In genomic region chr1:235213752-235214151, GRCh38 we compare ENCODE assay signal across 16 cellular contexts. TPM values are rescaled to one million over a fixed set of nuclear protein-coding genes. Genes with fewer than 3 reads are reported as not detected.
DNase-seq lines count a peak whose midpoint lies in the region; ATAC-seq and TF ChIP-seq lines count a peak whose summit lies in the region.
"Had no signal": no experiment of that assay in that cellular context is flagged by ENCODE, and none has a peak within 500 bp of the region (broad histone marks: within the 10 kb centered on the region; RNA-seq: fewer than 3 reads in every experiment).

No MANE protein-coding gene starts in this region.

- no peaks in the 10 kb centered on the region for H3K9me3 Mint-ChIP-seq in T-helper 1 cell treated with Interleukin-12 subunit alpha and Interleukin-12 subunit beta and Interleukin-4 antibody, amounts not matched to agents 30 μg/mL and 1 μg/mL, for 36 hours
- no peaks in the 10 kb centered on the region for H3K9me3 Mint-ChIP-seq in CD4-positive, alpha-beta memory T cell
- H3K9me3 Mint-ChIP-seq in activated CD8-positive, alpha-beta T cell treated with anti-CD3 and anti-CD28 coated beads for 36 hours = no peaks in the 10 kb centered on the region
- H3K9me3 Mint-ChIP-seq in central memory CD8-positive, alpha-beta T cell = no peaks in the 10 kb centered on the region

- POLR2A ChIA-PET in CD4-positive, alpha-beta memory T cell (lab: Charles Lee; ENCODE audit: partially characterized antibody) = interaction anchor here (0.6 kb wide), 1 partner anchor 10 kb away, joined by 4 read pairs; no protein-coding TSS in a partner anchor
- POLR2A ChIA-PET in activated CD8-positive, alpha-beta T cell treated with anti-CD3 and anti-CD28 coated beads for 36 hours (lab: Charles Lee) = interaction anchor here (0.6 kb wide), 1 partner anchor 122 kb away, joined by 3 read pairs; no protein-coding TSS in a partner anchor

- peaks cover 11% of the 10 kb centered on the region for H3K4me1 ChIP-seq in CD4-positive, alpha-beta memory T cell (ENCODE audit: insufficient read depth, low read length)
- H3K4me1 ChIP-seq: BLaER1 had no signal

- H3K36me3 ChIP-seq in CD4-positive, alpha-beta memory T cell (ENCODE audit: insufficient read depth, low read length) = peaks cover 14% of the 10 kb centered on the region

- no peak for ATAC-seq in activated CD8-positive, alpha-beta T cell treated with anti-CD3 and anti-CD28 coated beads for 36 hours
- no peak for ATAC-seq in central memory CD8-positive, alpha-beta T cell (replicated peaks; ENCODE audit: extremely low read depth, poor library complexity, severe bottlenecking)
- no peak for ATAC-seq in GM18873 (IDR thresholded peaks at IDR 0.05; ENCODE audit: low FRiP score, unreplicated experiment)

- H3K4me1 Mint-ChIP-seq in T-helper 1 cell treated with Interleukin-12 subunit alpha and Interleukin-12 subunit beta and Interleukin-4 antibody, amounts not matched to agents 30 μg/mL and 1 μg/mL, for 36 hours (ENCODE audit: low read depth) = peaks cover 10% of the 10 kb centered on the region
- peaks cover 15 to 18% (median 16%) of the 10 kb centered on the region in 4 donors for H3K4me1 Mint-ChIP-seq in CD4-positive, alpha-beta memory T cell
- peaks cover 26% of the 10 kb centered on the region for H3K4me1 Mint-ChIP-seq in activated CD8-positive, alpha-beta T cell treated with anti-CD3 and anti-CD28 coated beads for 36 hours (ENCODE audit: low read depth)
- peaks cover 11% of the 10 kb centered on the region for H3K4me1 Mint-ChIP-seq in central memory CD8-positive, alpha-beta T cell

- CTCF ChIA-PET in CD4-positive, alpha-beta memory T cell (lab: Charles Lee; ENCODE audit: partially characterized antibody) = interaction anchor here (1.2 kb wide), 1 partner anchor 14 kb away, joined by 3 read pairs; no protein-coding TSS in a partner anchor
- CTCF ChIA-PET in activated CD8-positive, alpha-beta T cell treated with anti-CD3 and anti-CD28 coated beads for 36 hours (lab: Charles Lee) = no interaction called here

- H3K36me3 Mint-ChIP-seq in T-helper 1 cell treated with Interleukin-12 subunit alpha and Interleukin-12 subunit beta and Interleukin-4 antibody, amounts not matched to agents 30 μg/mL and 1 μg/mL, for 36 hours (ENCODE audit: low read depth) = peaks cover 23% of the 10 kb centered on the region
- H3K36me3 Mint-ChIP-seq in CD4-positive, alpha-beta memory T cell = peaks cover 21 to 44% of the 10 kb centered on the region in 2 donors
- H3K36me3 Mint-ChIP-seq in activated CD8-positive, alpha-beta T cell treated with anti-CD3 and anti-CD28 coated beads for 36 hours (ENCODE audit: low read depth) = peaks cover 23% of the 10 kb centered on the region
- peaks cover 54% of the 10 kb centered on the region for H3K36me3 Mint-ChIP-seq in central memory CD8-positive, alpha-beta T cell (ENCODE audit: insufficient read depth)

- no peak overlapping the region for H3K27ac Mint-ChIP-seq in T-helper 1 cell treated with Interleukin-12 subunit alpha and Interleukin-12 subunit beta and Interleukin-4 antibody, amounts not matched to agents 30 μg/mL and 1 μg/mL, for 36 hours
- H3K27ac Mint-ChIP-seq in CD4-positive, alpha-beta memory T cell = peak overlapping the region in 4 of 7 donors; percentile 48 to 91 (median 66)
- H3K27ac Mint-ChIP-seq in activated CD8-positive, alpha-beta T cell treated with anti-CD3 and anti-CD28 coated beads for 36 hours = peak overlapping the region; percentile 65
- H3K27ac Mint-ChIP-seq in central memory CD8-positive, alpha-beta T cell (ENCODE audit: low read depth) = peak overlapping the region; percentile 6

- no peaks in the 10 kb centered on the region for H3K27me3 ChIP-seq in CD4-positive, alpha-beta memory T cell (ENCODE audit: insufficient read depth, low read length)
- H3K27me3 ChIP-seq: BLaER1 had no signal

- no peaks in the 10 kb centered on the region for H3K27me3 Mint-ChIP-seq in T-helper 1 cell treated with Interleukin-12 subunit alpha and Interleukin-12 subunit beta and Interleukin-4 antibody, amounts not matched to agents 30 μg/mL and 1 μg/mL, for 36 hours (ENCODE audit: low read depth)
- H3K27me3 Mint-ChIP-seq in CD4-positive, alpha-beta memory T cell = no peaks in the 10 kb centered on the region
- no peaks in the 10 kb centered on the region for H3K27me3 Mint-ChIP-seq in activated CD8-positive, alpha-beta T cell treated with anti-CD3 and anti-CD28 coated beads for 36 hours
- H3K27me3 Mint-ChIP-seq in central memory CD8-positive, alpha-beta T cell = no peaks in the 10 kb centered on the region

- DNase-seq in T-helper 1 cell (no peak), pons (ENCODE audit: low spot score) (no peak), AG20443 (ENCODE audit: low spot score) (no peak)
- DNase-seq in CD4-positive, alpha-beta memory T cell = no peak
- no peak for DNase-seq in activated CD8-positive, alpha-beta T cell treated with anti-CD3 and anti-CD28 coated beads for 36 hours
- DNase-seq in central memory CD8-positive, alpha-beta T cell (ENCODE audit: low spot score in 2 of 2) = no peak
- DNase-seq: COR-L47, HCEC 1CT, NCI-H146, NCI-H2081 treated with DMSO at 0.1 percent for 48 hours, NCI-H226, NCI-H526 treated with DMSO at 0.1 percent for 48 hours had no signal

- H3K4me3 ChIP-seq in CD4-positive, alpha-beta memory T cell (ENCODE audit: low read length in 2 of 2) = no peak overlapping the region
- H3K4me3 ChIP-seq: BLaER1 had no signal

- TF ChIP-seq CTCF in activated CD8-positive, alpha-beta T cell treated with anti-CD3 and anti-CD28 coated beads for 36 hours (IDR thresholded peaks at IDR 0.05) = no peak

- H3K9me3 ChIP-seq in CD4-positive, alpha-beta memory T cell (ENCODE audit: control insufficient read depth in 1 of 2, low read length in 2 of 2) = no peaks in the 10 kb centered on the region
- H3K9me3 ChIP-seq: BLaER1 had no signal

- peak overlapping the region; percentile 10 for H3K4me3 Mint-ChIP-seq in T-helper 1 cell treated with Interleukin-12 subunit alpha and Interleukin-12 subunit beta and Interleukin-4 antibody, amounts not matched to agents 30 μg/mL and 1 μg/mL, for 36 hours
- peak overlapping the region in 1 of 8 donors; percentile 40 for H3K4me3 Mint-ChIP-seq in CD4-positive, alpha-beta memory T cell
- no peak overlapping the region for H3K4me3 Mint-ChIP-seq in activated CD8-positive, alpha-beta T cell treated with anti-CD3 and anti-CD28 coated beads for 36 hours
- peak overlapping the region; percentile 18 for H3K4me3 Mint-ChIP-seq in central memory CD8-positive, alpha-beta T cell

- H3K27ac ChIP-seq in CD4-positive, alpha-beta memory T cell (ENCODE audit: low read depth, low read length) = no peak overlapping the region
- H3K27ac ChIP-seq: 22Rv1, BLaER1 had no signal

- intact Hi-C loops in CD4-positive, alpha-beta memory T cell (cut with micrococcal nuclease) = no loop called here
- intact Hi-C loops in activated CD8-positive, alpha-beta T cell treated with anti-CD3 and anti-CD28 coated beads for 36 hours (cut with micrococcal nuclease) = no loop called here

RNA-seq across cellular contexts. Expression of gene RBM34, which starts 52.7 kb away (rescaled TPM):
- total RNA-seq in CD4-positive, alpha-beta memory T cell = 100 to 1,000 TPM; 120 TPM
- 10 to 100 TPM; 55.2 to 79.8 TPM for polyA plus RNA-seq in CD4-positive, alpha-beta memory T cell
- 100 to 1,000 TPM; 136 TPM for total RNA-seq in activated CD8-positive, alpha-beta T cell treated with anti-CD3 and anti-CD28 coated beads for 36 hours
